18 cellular contexts compared by ENCODE assay signal in genomic region chr1:7262611-7263010, GRCh38.
A peak's percentile ranks its signal among the peaks of the same experiment; 100 is the strongest.
DNase-seq lines count a peak whose midpoint lies in the region; ATAC-seq, FAIRE-seq and TF ChIP-seq lines count a peak whose summit lies in the region.
"Had no signal": no experiment of that assay in that cellular context is flagged by ENCODE, and none has a peak within 500 bp of the region (broad histone marks: within the 10 kb centered on the region; RNA-seq: fewer than 3 reads in every experiment).

No MANE protein-coding gene starts in this region.

- peak; percentile 50 for DNase-seq in HT-29 (ENCODE audit: low spot score)
- peak; percentile 72 to 95 for DNase-seq in NCI-H2081 (lab: John Stamatoyannopoulos, UW)
- peak; percentile 96 for DNase-seq in SHP77 (lab: John Stamatoyannopoulos, UW)
- peak in 2 of 6 donors; percentile 22 to 55 for DNase-seq in pancreas
- no peak for DNase-seq in AML-193 (lab: John Stamatoyannopoulos, UW)
- DNase-seq: activated T-cell treated with anti-CD3 and anti-CD28 coated beads for 4 hours; C1 segment of cervical spinal cord; GDM1; HCEC 1CT; heart left ventricle; naive thymus-derived CD8-positive, alpha-beta T cell; right lobe of liver; stimulated activated naive CD4-positive, alpha-beta T cell treated with Interleukin-2 at 50 U/mL for 16 hours had no signal

- ATAC-seq in pancreas, result peak; percentile 22 to 81 (median 61)
- no peak for ATAC-seq in GM18858 (IDR thresholded peaks at IDR 0.05; ENCODE audit: unreplicated experiment)
- ATAC-seq in GM18519 (IDR thresholded peaks at IDR 0.05; ENCODE audit: low FRiP score, unreplicated experiment), result no peak
- ATAC-seq in GM21515 (IDR thresholded peaks at IDR 0.05; ENCODE audit: unreplicated experiment), result no peak
- ATAC-seq: heart left ventricle; left lobe of liver; naive thymus-derived CD8-positive, alpha-beta T cell; right lobe of liver had no signal

- no peaks in the 10 kb centered on the region for H3K36me3 ChIP-seq in pancreas
- H3K36me3 ChIP-seq: heart left ventricle, right lobe of liver had no signal

- no peaks in the 10 kb centered on the region for H3K27me3 ChIP-seq in pancreas
- H3K27me3 ChIP-seq: right lobe of liver had no signal

- intact Hi-C loops in pancreas (cut with DNase I), result no loop called here

- TF ChIP-seq CTCF in pancreas (IDR thresholded peaks at IDR 0.05), result no peak

- 31 to 32% methylated on average over 6 of the region's 6 CpGs for WGBS in pancreas, 2 donors

- no peak overlapping the region for H3K27ac ChIP-seq in pancreas
- H3K27ac ChIP-seq: heart left ventricle, right lobe of liver had no signal

- no peak for FAIRE-seq in pancreas (lab: Jason Lieb, UNC)
- FAIRE-seq: GM18507 had no signal

- H3K9me3 ChIP-seq in pancreas, result no peaks in the 10 kb centered on the region
- H3K9me3 ChIP-seq: heart left ventricle, right lobe of liver had no signal

- H3K4me1 ChIP-seq in pancreas, result peaks cover 9 to 31% (median 11%) of the 10 kb centered on the region in 3 donors
- H3K4me1 ChIP-seq: heart left ventricle had no signal

- H3K4me3 ChIP-seq in pancreas, result no peak overlapping the region
- H3K4me3 ChIP-seq: heart left ventricle, right lobe of liver had no signal

Comparison
In these comparisons a context has a peak if more than half of its experiments do, and no peak if none do; other contexts are left out.
1. DNase-seq: peak in HT-29 (single experiment), NCI-H2081 (2 of 2) and SHP77 (2 of 2); none in AML-193 (0 of 2).
2. ATAC-seq: peak in pancreas (4 of 4); none in GM18858 (single experiment), GM18519 (single experiment) and GM21515 (single experiment).